16 cellular contexts compared by ENCODE assay signal in genomic region chr1:68815632-68816031, GRCh38.
DNase-seq lines count a peak whose midpoint lies in the region; ATAC-seq lines count a peak whose summit lies in the region.
"Had no signal": no experiment of that assay in that cellular context is flagged by ENCODE, and none has a peak within 500 bp of the region (broad histone marks: within the 10 kb centered on the region; RNA-seq: fewer than 3 reads in every experiment).

No MANE protein-coding gene starts in this region.

- peak; percentile 31 for DNase-seq in DMS53 (lab: John Stamatoyannopoulos, UW)
- DNase-seq in DMS53 treated with DMSO at 0.1 percent for 48 hours (lab: John Stamatoyannopoulos, UW; ENCODE audit: unreplicated experiment): no peak
- DNase-seq in COLO668 (lab: John Stamatoyannopoulos, UW; ENCODE audit: unreplicated experiment): peak; percentile 62
- peak; percentile 80 for DNase-seq in NCI-H748 (lab: John Stamatoyannopoulos, UW; ENCODE audit: unreplicated experiment)
- no peak for DNase-seq in mesendoderm
- DNase-seq in germinal center (ENCODE audit: low spot score): no peak
- no peak for DNase-seq in T-helper 1 cell
- DNase-seq: 8988T; CD8-positive, alpha-beta T cell; DMS 273 treated with DMSO at 0.1 percent for 48 hours; DND-41; EL; GM23248 had no signal

- no peak overlapping the region for H3K9ac ChIP-seq in mesendoderm (ENCODE audit: low read length)
- H3K9ac ChIP-seq: BLaER1 treated with 17β-estradiol and CSF1 and Interleukin-3, amounts not matched to agents 10 nM and 100 nM; GM23248 had no signal

- no peak overlapping the region for H2BK15ac ChIP-seq in mesendoderm (replicated peaks; ENCODE audit: low read depth)

- no peak overlapping the region for H4K5ac ChIP-seq in mesendoderm (ENCODE audit: low read length)

- no peak overlapping the region for H3K4me3 ChIP-seq in mesendoderm (ENCODE audit: low read length)
- H3K4me3 ChIP-seq: BLaER1 treated with 17β-estradiol and CSF1 and Interleukin-3, amounts not matched to agents 10 nM and 100 nM; GM23248; HAP-1 had no signal

- H3K4me1 ChIP-seq in mesendoderm (ENCODE audit: control insufficient read depth, low read depth, low read length): peaks cover 2% of the 10 kb centered on the region
- H3K4me1 ChIP-seq: BLaER1 treated with 17β-estradiol and CSF1 and Interleukin-3, amounts not matched to agents 10 nM and 100 nM had no signal

- H3K79me1 ChIP-seq in mesendoderm (ENCODE audit: low read length): no peaks in the 10 kb centered on the region

- H3K27ac ChIP-seq in mesendoderm (ENCODE audit: low read depth, low read length): no peak overlapping the region
- H3K27ac ChIP-seq: BLaER1 treated with 17β-estradiol and CSF1 and Interleukin-3, amounts not matched to agents 10 nM and 100 nM; GM23248 had no signal

- no CpG with 5 or more reads among the region's 1 CpG for WGBS in mesendoderm (ENCODE audit: extremely low coverage, insufficient coverage, low lambda C conversion rate)

- ATAC-seq in GM21423 (IDR thresholded peaks at IDR 0.05; ENCODE audit: unreplicated experiment): no peak
- ATAC-seq: CD8-positive, alpha-beta T cell had no signal

- no peak overlapping the region for H3K23ac ChIP-seq in mesendoderm (ENCODE audit: low read length)

- H3K4me2 ChIP-seq in mesendoderm (ENCODE audit: low read length): no peak overlapping the region
- H3K4me2 ChIP-seq: BLaER1 treated with 17β-estradiol and CSF1 and Interleukin-3, amounts not matched to agents 10 nM and 100 nM had no signal

- H3K56ac ChIP-seq in mesendoderm (ENCODE audit: low read length): no peak overlapping the region

- H3K4ac ChIP-seq in mesendoderm (ENCODE audit: low read depth, low read length): no peak overlapping the region

- no peaks in the 10 kb centered on the region for H3K79me2 ChIP-seq in mesendoderm (ENCODE audit: control insufficient read depth, insufficient read depth, low read length)

- no peak overlapping the region for H2BK5ac ChIP-seq in mesendoderm (ENCODE audit: low read length)

- no peaks in the 10 kb centered on the region for H3K36me3 ChIP-seq in mesendoderm (ENCODE audit: control insufficient read depth, insufficient read depth, low read length)
- H3K36me3 ChIP-seq: BLaER1 treated with 17β-estradiol and CSF1 and Interleukin-3, amounts not matched to agents 10 nM and 100 nM; HAP-1 had no signal

- H3K18ac ChIP-seq in mesendoderm (ENCODE audit: low read length): no peak overlapping the region

- H4K8ac ChIP-seq in mesendoderm (ENCODE audit: low read depth, low read length): no peak overlapping the region

- peak overlapping the region; percentile 45 for H2BK120ac ChIP-seq in mesendoderm (ENCODE audit: low read depth, low read length)

- no peak overlapping the region for H2AK5ac ChIP-seq in mesendoderm (ENCODE audit: low read length)

- H3K27me3 ChIP-seq in mesendoderm (ENCODE audit: insufficient read depth, low read length, poor library complexity): no peaks in the 10 kb centered on the region
- H3K27me3 ChIP-seq: BLaER1 treated with 17β-estradiol and CSF1 and Interleukin-3, amounts not matched to agents 10 nM and 100 nM had no signal

Comparison
In these comparisons a context has a peak if more than half of its experiments do, and no peak if none do; other contexts are left out.
1. DNase-seq: peak in DMS53 (single experiment), COLO668 (single experiment) and NCI-H748 (single experiment); none in DMS53 treated with DMSO at 0.1 percent for 48 hours (single experiment), mesendoderm (single experiment), germinal center (single experiment) and T-helper 1 cell (0 of 5).